ENCODE assay signal across 8 cellular contexts in genomic region chr1:84496498-84496897, GRCh38. TPM values are rescaled to one million over a fixed set of nuclear protein-coding genes. Genes with fewer than 3 reads are reported as not detected.
"Had no signal": no experiment of that assay in that cellular context is flagged by ENCODE, and none has a peak within 500 bp of the region (broad histone marks: within the 10 kb centered on the region; RNA-seq: fewer than 3 reads in every experiment).

No MANE protein-coding gene starts in this region.

- DNase-seq: H9, HCEC 1CT, HFFc6, KG1 had no signal

- H2AFZ ChIP-seq: GM23338 had no signal

- FAIRE-seq: H1, H54, HTR-8/SVneo had no signal

- H3K4me3 ChIP-seq: GM23338 had no signal

- H3K4me2 ChIP-seq: GM23338 had no signal

- ATAC-seq: GM23338 had no signal

RNA-seq across cellular contexts. Expression of gene SPATA1, which starts 9.7 kb away (rescaled TPM):
- total RNA-seq: GM23338, H9 had no signal
